Comparison of ENCODE assay signal across 8 cellular contexts in genomic region chr1:200154069-200154767, GRCh38.
DNase-seq lines count a peak whose midpoint lies in the region; ATAC-seq and TF ChIP-seq lines count a peak whose summit lies in the region.

No MANE protein-coding gene starts in this region.

- no peak overlapping the region for H3K9ac ChIP-seq in MM.1S (ENCODE audit: low read length)

- H3F3A ChIP-seq in MM.1S (ENCODE audit: insufficient read depth, low read length): no peaks in the 10 kb centered on the region

- no peaks in the 10 kb centered on the region for H3K27me3 ChIP-seq in MM.1S (replicated peaks; ENCODE audit: insufficient read depth, low read length)

- H3K4me3 ChIP-seq in MM.1S (ENCODE audit: low read length) (no peak overlapping the region), mucosa of descending colon (no peak overlapping the region)

- no peaks in the 10 kb centered on the region for H4K20me1 ChIP-seq in MM.1S (ENCODE audit: insufficient read depth, low read length)

- H3K27ac ChIP-seq in MM.1S (ENCODE audit: low read length): no peak overlapping the region

- H3K4me1 Mint-ChIP-seq in activated CD8-positive, alpha-beta memory T cell treated with anti-CD3 and anti-CD28 coated beads, Interleukin-2, amount 10 ng/mL, durations not matched to agents 7 days and 5 days: peaks cover 50% of the 10 kb centered on the region

- CTCF ChIA-PET in activated CD8-positive, alpha-beta memory T cell treated with anti-CD3 and anti-CD28 coated beads, Interleukin-2, amount 10 ng/mL, durations not matched to agents 7 days and 5 days (lab: Charles Lee): interaction anchor here (1.2 to 2.2 kb wide), 5 partner anchors 11 to 148 kb away, joined by 3 to 7 read pairs (median 4); no protein-coding TSS in a partner anchor

- intact Hi-C loops in mucosa of descending colon (cut with DNase I, micrococcal nuclease): no loop called here

- no peaks in the 10 kb centered on the region for H3K9me3 ChIP-seq in MM.1S (replicated peaks; ENCODE audit: insufficient read depth, low read length)
- H3K9me3 ChIP-seq in mucosa of descending colon: no peaks in the 10 kb centered on the region

- no peak for TF ChIP-seq CTCF in GM13977 (IDR thresholded peaks at IDR 0.05; ENCODE audit: extremely low read depth, insufficient read depth, missing control alignments)
- no peak for TF ChIP-seq CTCF in MM.1S (IDR thresholded peaks at IDR 0.05; ENCODE audit: low read length)
- no peak for TF ChIP-seq CTCF in mucosa of descending colon (IDR thresholded peaks at IDR 0.05)

- H3K36me3 ChIP-seq in MM.1S (replicated peaks; ENCODE audit: insufficient read depth, low read length): no peaks in the 10 kb centered on the region
- no peaks in the 10 kb centered on the region for H3K36me3 ChIP-seq in mucosa of descending colon (ENCODE audit: low read depth)

- ATAC-seq in GM21825 (IDR thresholded peaks at IDR 0.05; ENCODE audit: unreplicated experiment) (peak; percentile 87), mucosa of descending colon (peak; percentile 91)
- peak; percentile 96 for ATAC-seq in activated CD8-positive, alpha-beta memory T cell treated with anti-CD3 and anti-CD28 coated beads, Interleukin-2, amount 10 ng/mL, durations not matched to agents 7 days and 5 days

- H3K4me2 ChIP-seq in MM.1S (ENCODE audit: low read depth, low read length): 0 out of 2 replicates have a peak overlapping the region, but pooled peaks have one; percentile 3

- peaks cover 6% of the 10 kb centered on the region for H3K36me3 Mint-ChIP-seq in activated CD8-positive, alpha-beta memory T cell treated with anti-CD3 and anti-CD28 coated beads, Interleukin-2, amount 10 ng/mL, durations not matched to agents 7 days and 5 days

- in situ Hi-C loops in GM13977 (cut with MboI; ENCODE audit: low pct_unique_long_range_greater_than_20kb, low sequenced_read_pairs, unreplicated experiment) (no loop called here), ACHN (cut with HindIII; ENCODE audit: low pct_ligation_motif_present, low pct_unique_long_range_greater_than_20kb, low sequenced_read_pairs) (no loop called here)

- peak overlapping the region; percentile 86 for H3K27ac Mint-ChIP-seq in activated CD8-positive, alpha-beta memory T cell treated with anti-CD3 and anti-CD28 coated beads, Interleukin-2, amount 10 ng/mL, durations not matched to agents 7 days and 5 days

- H3K79me2 ChIP-seq in MM.1S (ENCODE audit: low read length): no peaks in the 10 kb centered on the region

- H3K9me2 ChIP-seq in MM.1S (replicated peaks; ENCODE audit: insufficient read depth, low read length): no peaks in the 10 kb centered on the region

- peaks cover 10% of the 10 kb centered on the region for H3K27me3 Mint-ChIP-seq in activated CD8-positive, alpha-beta memory T cell treated with anti-CD3 and anti-CD28 coated beads, Interleukin-2, amount 10 ng/mL, durations not matched to agents 7 days and 5 days

- H3K4me3 Mint-ChIP-seq in activated CD8-positive, alpha-beta memory T cell treated with anti-CD3 and anti-CD28 coated beads, Interleukin-2, amount 10 ng/mL, durations not matched to agents 7 days and 5 days: peak overlapping the region; percentile 41

- H3K4me1 ChIP-seq in MM.1S (ENCODE audit: low read length) (peaks cover 16% of the 10 kb centered on the region), mucosa of descending colon (ENCODE audit: low read depth) (no peaks in the 10 kb centered on the region)

- DNase-seq in GM13977 (ENCODE audit: low spot score) (peak; percentile 68), MM.1S (peak; percentile 79), mucosa of descending colon (peak in 1 of 3 donors; percentile 14), NCI-H146 (lab: John Stamatoyannopoulos, UW) (no peak), ACHN (no peak), ecto neural progenitor cell (ENCODE audit: low spot score) (no peak)
- peak; percentile 84 for DNase-seq in activated CD8-positive, alpha-beta memory T cell treated with anti-CD3 and anti-CD28 coated beads, Interleukin-2, amount 10 ng/mL, durations not matched to agents 7 days and 5 days

- H2AFZ ChIP-seq in MM.1S (ENCODE audit: low read length): no peak overlapping the region

- H3K9me3 Mint-ChIP-seq in activated CD8-positive, alpha-beta memory T cell treated with anti-CD3 and anti-CD28 coated beads, Interleukin-2, amount 10 ng/mL, durations not matched to agents 7 days and 5 days (ENCODE audit: low read depth): no peaks in the 10 kb centered on the region

Comparison
In these comparisons a context has a peak if more than half of its experiments do, and no peak if none do; other contexts are left out.
1. DNase-seq: peak in GM13977 (single experiment), MM.1S (single experiment) and activated CD8-positive, alpha-beta memory T cell treated with anti-CD3 and anti-CD28 coated beads, Interleukin-2, amount 10 ng/mL, durations not matched to agents 7 days and 5 days (single experiment); none in NCI-H146 (single experiment), ACHN (single experiment) and ecto neural progenitor cell (single experiment).
2. Peak in every context shown above with its lines, with median percentiles within 50 percentile points of each other: ATAC-seq.